Comparison of ENCODE assay signal across 8 cellular contexts in genomic region chr2:178479275-178479616, GRCh38. TPM values are rescaled to one million over a fixed set of nuclear protein-coding genes. Genes with fewer than 3 reads are reported as not detected.
DNase-seq lines count a peak whose midpoint lies in the region; ATAC-seq and TF ChIP-seq lines count a peak whose summit lies in the region.

No MANE protein-coding gene starts in this region.

- in situ Hi-C loops in gastrocnemius medialis (cut with MboI; ENCODE audit: low sequenced_read_pairs in 4 of 4) = no loop called here

- H3K27me3 ChIP-seq in SJCRH30 = no peaks in the 10 kb centered on the region
- H3K27me3 ChIP-seq in esophagus squamous epithelium = no peaks in the 10 kb centered on the region
- no peaks in the 10 kb centered on the region for H3K27me3 ChIP-seq in gastrocnemius medialis

- H3K27ac ChIP-seq in SJCRH30 (peak overlapping the region; percentile 0; the same call in 1 of the 2 replicates), esophagus squamous epithelium (peak overlapping the region; percentile 88 to 97 (median 94)), gastrocnemius medialis (peak overlapping the region; percentile 84 to 95 (median 92))

- peak overlapping the region; percentile 88 for H3K4me3 ChIP-seq in GM12865 (ENCODE audit: low read depth, low read length)
- peak overlapping the region; percentile 82 for H3K4me3 ChIP-seq in SJCRH30
- peak overlapping the region; percentile 44 to 83 (median 69) for H3K4me3 ChIP-seq in esophagus squamous epithelium
- H3K4me3 ChIP-seq in gastrocnemius medialis = peak overlapping the region; percentile 61 to 80 (median 74)

- TF ChIP-seq POLR2A in esophagus squamous epithelium (IDR thresholded peaks at IDR 0.05) (no peak), gastrocnemius medialis (IDR thresholded peaks at IDR 0.05) (no peak)

- H3K36me3 ChIP-seq in SJCRH30 (no peaks in the 10 kb centered on the region), esophagus squamous epithelium (no peaks in the 10 kb centered on the region), gastrocnemius medialis (no peaks in the 10 kb centered on the region)

- no peaks in the 10 kb centered on the region for H3K9me3 ChIP-seq in SJCRH30 (replicated peaks)
- H3K9me3 ChIP-seq in esophagus squamous epithelium = no peaks in the 10 kb centered on the region
- H3K9me3 ChIP-seq in gastrocnemius medialis = no peaks in the 10 kb centered on the region

- no peak for DNase-seq in GM12865 (ENCODE audit: low read depth)
- DNase-seq in SJCRH30 = no peak
- DNase-seq in esophagus squamous epithelium (lab: John Stamatoyannopoulos, UW) = no peak
- DNase-seq in gastrocnemius medialis = no peak
- DNase-seq in LoVo (ENCODE audit: low spot score) = no peak
- no peak for DNase-seq in GM03348 (ENCODE audit: low spot score)
- DNase-seq in DMS114 treated with DMSO at 0.1 percent for 48 hours (lab: John Stamatoyannopoulos, UW; ENCODE audit: unreplicated experiment) = no peak

- 27 to 53% methylated on average over 4 of the region's 4 CpGs for WGBS in esophagus squamous epithelium, 2 donors

- intact Hi-C loops in esophagus squamous epithelium (cut with DNase I) = no loop called here
- intact Hi-C loops in gastrocnemius medialis (cut with DNase I; ENCODE audit: low total_unique reads) = loop anchor here (1.0 kb wide), 1 partner anchor 65 kb away; no protein-coding TSS in a partner anchor

- ATAC-seq in gastrocnemius medialis = no peak
- ATAC-seq in activated CD4-positive, CD25-positive, alpha-beta regulatory T cell treated with anti-CD3 and anti-CD28 coated beads, Interleukin-2, amount 50 U/mL, for 24 hours = no peak

- TF ChIP-seq CTCF in GM12865 (IDR thresholded peaks at IDR 0.05; ENCODE audit: insufficient read depth, low read depth, low read length, missing control alignments) (no peak), esophagus squamous epithelium (IDR thresholded peaks at IDR 0.05) (no peak), gastrocnemius medialis (IDR thresholded peaks at IDR 0.05 in 4 of 5, conservative IDR thresholded peaks at IDR 0.05 in 1 of 5) (no peak)

- H3K4me1 ChIP-seq in SJCRH30 = no peaks in the 10 kb centered on the region; the same call in 1 of the 2 replicates
- H3K4me1 ChIP-seq in esophagus squamous epithelium = peaks cover 12 to 62% (median 39%) of the 10 kb centered on the region in 3 donors
- H3K4me1 ChIP-seq in gastrocnemius medialis = peaks cover 40 to 44% of the 10 kb centered on the region in 2 donors

RNA-seq across cellular contexts. Expression of gene FKBP7, which starts 0.8 kb away (rescaled TPM):
- 42.6 and 48.4 TPM in 2 replicates for total RNA-seq in SJCRH30 (2014; rRNA removed; shearing (Covaris generic))
- total RNA-seq in esophagus squamous epithelium = 10 to 100 TPM in 1 of 4 donors, 1 to 10 TPM in 1, under 1 TPM in 2; 0.83 to 10.5 (median 1.4) TPM
- total RNA-seq in gastrocnemius medialis = 1 to 10 TPM; 1.4 to 5.0 (median 3.3) TPM

RNA-seq across cellular contexts. Expression of gene PLEKHA3, which starts 1.0 kb away (rescaled TPM):
- 12.3 and 15.1 TPM in 2 replicates for total RNA-seq in SJCRH30 (2014; rRNA removed; shearing (Covaris generic))
- 10 to 100 TPM in 2 of 4 donors, 1 to 10 TPM in 2; 3.2 to 12.2 (median 7.2) TPM for total RNA-seq in esophagus squamous epithelium
- total RNA-seq in gastrocnemius medialis = 10 to 100 TPM in 3 of 4 donors, 1 to 10 TPM in 1; 7.1 to 20.5 (median 11.6) TPM

RNA-seq across cellular contexts. Expression of gene PJVK, which starts 28.1 kb away (rescaled TPM):
- total RNA-seq in SJCRH30 (2014; rRNA removed; shearing (Covaris generic)) = 1.3 TPM in 2 replicates
- total RNA-seq in esophagus squamous epithelium = 1 to 10 TPM in 2 of 4 donors, under 1 TPM in 1, not detected in 1; 0.35 to 3.4 (median 1.1) TPM
- 1 to 10 TPM in 2 of 4 donors, under 1 TPM in 2; 0.16 to 3.9 (median 1.0) TPM for total RNA-seq in gastrocnemius medialis

RNA-seq across cellular contexts. Expression of gene PRKRA, which starts 28.3 kb away (rescaled TPM):
- 95.9 and 112 TPM in 2 replicates for total RNA-seq in SJCRH30 (2014; rRNA removed; shearing (Covaris generic))
- total RNA-seq in esophagus squamous epithelium = 10 to 100 TPM; 16.0 to 58.6 (median 42.4) TPM
- 100 to 1,000 TPM in 3 of 4 donors, 10 to 100 TPM in 1; 91.0 to 125 (median 117) TPM for total RNA-seq in gastrocnemius medialis

Comparison
In these comparisons a context has a peak if more than half of its experiments do, and no peak if none do; other contexts are left out.
1. H3K27ac ChIP-seq: peak in every context shown above with its lines; median percentile 94 in esophagus squamous epithelium; 92 in gastrocnemius medialis; 0 in SJCRH30.